1 cellular context compared by ENCODE assay signal in the genomic region with DNA sequence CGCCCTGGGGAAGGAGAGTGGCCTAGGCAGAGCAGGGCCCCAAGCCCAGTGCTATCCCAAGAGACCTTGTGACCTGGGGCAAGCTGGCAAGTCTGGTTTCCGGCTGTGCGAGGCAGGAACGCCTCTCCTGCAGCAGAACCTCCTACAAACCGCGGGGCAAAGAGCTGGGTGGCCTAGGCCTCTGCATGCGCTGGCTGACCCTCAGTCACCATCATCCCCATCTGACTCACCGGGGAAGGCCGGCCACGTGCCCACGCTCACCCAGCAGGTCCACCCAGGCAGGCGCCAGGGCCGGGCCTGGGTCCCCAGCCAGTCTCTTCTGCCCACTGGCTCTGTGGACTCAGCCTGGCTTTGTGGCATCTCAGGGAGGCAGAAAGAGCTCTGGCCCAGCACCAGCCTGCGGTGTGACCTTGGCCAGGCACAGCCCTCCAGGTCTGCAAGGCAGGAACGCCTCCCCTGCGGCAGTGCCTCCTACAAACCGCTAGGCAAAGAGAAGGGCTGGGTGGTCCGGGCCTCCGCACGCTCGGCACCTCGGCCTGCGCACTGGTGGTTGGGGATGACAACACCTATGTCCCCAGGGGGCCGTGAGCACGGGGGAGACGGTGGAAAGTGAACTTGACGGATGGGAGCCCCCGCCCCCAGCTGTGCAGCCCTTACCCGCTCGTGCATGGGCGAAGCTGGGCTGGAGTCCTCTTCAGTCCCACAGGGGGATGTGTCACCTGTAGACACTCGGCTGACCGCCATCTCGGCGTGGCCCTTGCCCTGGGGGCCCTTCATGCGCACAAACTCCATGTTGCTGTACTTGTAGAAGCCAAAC.
TF ChIP-seq lines count a peak whose summit lies in the region.

No MANE protein-coding gene starts in this region.

TF ChIP-seq in GM23338, 12 proteins besides CTCF, POLR2A, EP300 and RAD21:
- TF ChIP-seq ZNF331 (CRISPR knock-in tag; IDR thresholded peaks at IDR 0.05; ENCODE audit: low read depth) (no peak), ZNF114 (CRISPR knock-in tag; IDR thresholded peaks at IDR 0.05) (no peak), EZH2 (IDR thresholded peaks at IDR 0.05; ENCODE audit: low read depth, unreplicated experiment) (no peak), EZH2phosphoT487 (IDR thresholded peaks at IDR 0.05; ENCODE audit: unreplicated experiment) (no peak), CREB1 (CRISPR knock-in tag; IDR thresholded peaks at IDR 0.05; ENCODE audit: low read depth) (no peak), JUNB (IDR thresholded peaks at IDR 0.05; ENCODE audit: unreplicated experiment) (no peak), POLR2AphosphoS5 (IDR thresholded peaks at IDR 0.05; ENCODE audit: low read depth) (no peak), STAT1 (IDR thresholded peaks at IDR 0.05; ENCODE audit: unreplicated experiment) (no peak), NANOG (IDR thresholded peaks at IDR 0.05; ENCODE audit: borderline replicate concordance) (no peak)
- TF ChIP-seq, protein P1, sequence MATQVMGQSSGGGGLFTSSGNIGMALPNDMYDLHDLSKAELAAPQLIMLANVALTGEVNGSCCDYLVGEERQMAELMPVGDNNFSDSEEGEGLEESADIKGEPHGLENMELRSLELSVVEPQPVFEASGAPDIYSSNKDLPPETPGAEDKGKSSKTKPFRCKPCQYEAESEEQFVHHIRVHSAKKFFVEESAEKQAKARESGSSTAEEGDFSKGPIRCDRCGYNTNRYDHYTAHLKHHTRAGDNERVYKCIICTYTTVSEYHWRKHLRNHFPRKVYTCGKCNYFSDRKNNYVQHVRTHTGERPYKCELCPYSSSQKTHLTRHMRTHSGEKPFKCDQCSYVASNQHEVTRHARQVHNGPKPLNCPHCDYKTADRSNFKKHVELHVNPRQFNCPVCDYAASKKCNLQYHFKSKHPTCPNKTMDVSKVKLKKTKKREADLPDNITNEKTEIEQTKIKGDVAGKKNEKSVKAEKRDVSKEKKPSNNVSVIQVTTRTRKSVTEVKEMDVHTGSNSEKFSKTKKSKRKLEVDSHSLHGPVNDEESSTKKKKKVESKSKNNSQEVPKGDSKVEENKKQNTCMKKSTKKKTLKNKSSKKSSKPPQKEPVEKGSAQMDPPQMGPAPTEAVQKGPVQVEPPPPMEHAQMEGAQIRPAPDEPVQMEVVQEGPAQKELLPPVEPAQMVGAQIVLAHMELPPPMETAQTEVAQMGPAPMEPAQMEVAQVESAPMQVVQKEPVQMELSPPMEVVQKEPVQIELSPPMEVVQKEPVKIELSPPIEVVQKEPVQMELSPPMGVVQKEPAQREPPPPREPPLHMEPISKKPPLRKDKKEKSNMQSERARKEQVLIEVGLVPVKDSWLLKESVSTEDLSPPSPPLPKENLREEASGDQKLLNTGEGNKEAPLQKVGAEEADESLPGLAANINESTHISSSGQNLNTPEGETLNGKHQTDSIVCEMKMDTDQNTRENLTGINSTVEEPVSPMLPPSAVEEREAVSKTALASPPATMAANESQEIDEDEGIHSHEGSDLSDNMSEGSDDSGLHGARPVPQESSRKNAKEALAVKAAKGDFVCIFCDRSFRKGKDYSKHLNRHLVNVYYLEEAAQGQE (IDR thresholded peaks at IDR 0.05; ENCODE audit: unreplicated experiment), result no peak
- TF ChIP-seq, protein P2, sequence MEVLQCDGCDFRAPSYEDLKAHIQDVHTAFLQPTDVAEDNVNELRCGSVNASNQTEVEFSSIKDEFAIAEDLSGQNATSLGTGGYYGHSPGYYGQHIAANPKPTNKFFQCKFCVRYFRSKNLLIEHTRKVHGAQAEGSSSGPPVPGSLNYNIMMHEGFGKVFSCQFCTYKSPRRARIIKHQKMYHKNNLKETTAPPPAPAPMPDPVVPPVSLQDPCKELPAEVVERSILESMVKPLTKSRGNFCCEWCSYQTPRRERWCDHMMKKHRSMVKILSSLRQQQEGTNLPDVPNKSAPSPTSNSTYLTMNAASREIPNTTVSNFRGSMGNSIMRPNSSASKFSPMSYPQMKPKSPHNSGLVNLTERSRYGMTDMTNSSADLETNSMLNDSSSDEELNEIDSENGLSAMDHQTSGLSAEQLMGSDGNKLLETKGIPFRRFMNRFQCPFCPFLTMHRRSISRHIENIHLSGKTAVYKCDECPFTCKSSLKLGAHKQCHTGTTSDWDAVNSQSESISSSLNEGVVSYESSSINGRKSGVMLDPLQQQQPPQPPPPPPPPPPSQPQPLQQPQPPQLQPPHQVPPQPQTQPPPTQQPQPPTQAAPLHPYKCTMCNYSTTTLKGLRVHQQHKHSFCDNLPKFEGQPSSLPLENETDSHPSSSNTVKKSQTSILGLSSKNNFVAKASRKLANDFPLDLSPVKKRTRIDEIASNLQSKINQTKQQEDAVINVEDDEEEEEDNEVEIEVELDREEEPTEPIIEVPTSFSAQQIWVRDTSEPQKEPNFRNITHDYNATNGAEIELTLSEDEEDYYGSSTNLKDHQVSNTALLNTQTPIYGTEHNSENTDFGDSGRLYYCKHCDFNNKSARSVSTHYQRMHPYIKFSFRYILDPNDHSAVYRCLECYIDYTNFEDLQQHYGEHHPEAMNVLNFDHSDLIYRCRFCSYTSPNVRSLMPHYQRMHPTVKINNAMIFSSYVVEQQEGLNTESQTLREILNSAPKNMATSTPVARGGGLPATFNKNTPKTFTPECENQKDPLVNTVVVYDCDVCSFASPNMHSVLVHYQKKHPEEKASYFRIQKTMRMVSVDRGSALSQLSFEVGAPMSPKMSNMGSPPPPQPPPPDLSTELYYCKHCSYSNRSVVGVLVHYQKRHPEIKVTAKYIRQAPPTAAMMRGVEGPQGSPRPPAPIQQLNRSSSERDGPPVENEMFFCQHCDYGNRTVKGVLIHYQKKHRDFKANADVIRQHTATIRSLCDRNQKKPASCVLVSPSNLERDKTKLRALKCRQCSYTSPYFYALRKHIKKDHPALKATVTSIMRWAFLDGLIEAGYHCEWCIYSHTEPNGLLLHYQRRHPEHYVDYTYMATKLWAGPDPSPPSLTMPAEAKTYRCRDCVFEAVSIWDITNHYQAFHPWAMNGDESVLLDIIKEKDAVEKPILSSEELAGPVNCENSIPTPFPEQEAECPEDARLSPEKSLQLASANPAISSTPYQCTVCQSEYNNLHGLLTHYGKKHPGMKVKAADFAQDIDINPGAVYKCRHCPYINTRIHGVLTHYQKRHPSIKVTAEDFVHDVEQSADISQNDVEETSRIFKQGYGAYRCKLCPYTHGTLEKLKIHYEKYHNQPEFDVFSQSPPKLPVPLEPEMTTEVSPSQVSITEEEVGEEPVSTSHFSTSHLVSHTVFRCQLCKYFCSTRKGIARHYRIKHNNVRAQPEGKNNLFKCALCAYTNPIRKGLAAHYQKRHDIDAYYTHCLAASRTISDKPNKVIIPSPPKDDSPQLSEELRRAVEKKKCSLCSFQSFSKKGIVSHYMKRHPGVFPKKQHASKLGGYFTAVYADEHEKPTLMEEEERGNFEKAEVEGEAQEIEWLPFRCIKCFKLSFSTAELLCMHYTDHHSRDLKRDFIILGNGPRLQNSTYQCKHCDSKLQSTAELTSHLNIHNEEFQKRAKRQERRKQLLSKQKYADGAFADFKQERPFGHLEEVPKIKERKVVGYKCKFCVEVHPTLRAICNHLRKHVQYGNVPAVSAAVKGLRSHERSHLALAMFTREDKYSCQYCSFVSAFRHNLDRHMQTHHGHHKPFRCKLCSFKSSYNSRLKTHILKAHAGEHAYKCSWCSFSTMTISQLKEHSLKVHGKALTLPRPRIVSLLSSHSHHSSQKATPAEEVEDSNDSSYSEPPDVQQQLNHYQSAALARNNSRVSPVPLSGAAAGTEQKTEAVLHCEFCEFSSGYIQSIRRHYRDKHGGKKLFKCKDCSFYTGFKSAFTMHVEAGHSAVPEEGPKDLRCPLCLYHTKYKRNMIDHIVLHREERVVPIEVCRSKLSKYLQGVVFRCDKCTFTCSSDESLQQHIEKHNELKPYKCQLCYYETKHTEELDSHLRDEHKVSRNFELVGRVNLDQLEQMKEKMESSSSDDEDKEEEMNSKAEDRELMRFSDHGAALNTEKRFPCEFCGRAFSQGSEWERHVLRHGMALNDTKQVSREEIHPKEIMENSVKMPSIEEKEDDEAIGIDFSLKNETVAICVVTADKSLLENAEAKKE (CRISPR knock-in tag; IDR thresholded peaks at IDR 0.05), result no peak
- TF ChIP-seq, protein P3, sequence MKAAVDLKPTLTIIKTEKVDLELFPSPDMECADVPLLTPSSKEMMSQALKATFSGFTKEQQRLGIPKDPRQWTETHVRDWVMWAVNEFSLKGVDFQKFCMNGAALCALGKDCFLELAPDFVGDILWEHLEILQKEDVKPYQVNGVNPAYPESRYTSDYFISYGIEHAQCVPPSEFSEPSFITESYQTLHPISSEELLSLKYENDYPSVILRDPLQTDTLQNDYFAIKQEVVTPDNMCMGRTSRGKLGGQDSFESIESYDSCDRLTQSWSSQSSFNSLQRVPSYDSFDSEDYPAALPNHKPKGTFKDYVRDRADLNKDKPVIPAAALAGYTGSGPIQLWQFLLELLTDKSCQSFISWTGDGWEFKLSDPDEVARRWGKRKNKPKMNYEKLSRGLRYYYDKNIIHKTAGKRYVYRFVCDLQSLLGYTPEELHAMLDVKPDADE (IDR thresholded peaks at IDR 0.05), result no peak
